1 cellular context compared by ENCODE assay signal in genomic region chr19:3398114-3398899, GRCh38.
TF ChIP-seq lines count a peak whose summit lies in the region.

No MANE protein-coding gene starts in this region.

TF ChIP-seq in HepG2, 621 proteins besides CTCF, POLR2A, EP300 and RAD21 (continued from another document and continues in another):
- 0 out of 2 replicates have a peak, but pooled peaks have one; percentile 85 for TF ChIP-seq RNF219 (CRISPR knock-in tag; IDR thresholded peaks at IDR 0.05)
- no peak for TF ChIP-seq ZNF256 (CRISPR knock-in tag; conservative IDR thresholded peaks at IDR 0.05)
- peak; percentile 36; the same call in 1 of the 2 replicates for TF ChIP-seq MXD3 (CRISPR knock-in tag; IDR thresholded peaks at IDR 0.05)
- no peak for TF ChIP-seq ZNF382 (CRISPR knock-in tag; IDR thresholded peaks at IDR 0.05; ENCODE audit: borderline replicate concordance)
- TF ChIP-seq ZMYM4 (CRISPR knock-in tag; IDR thresholded peaks at IDR 0.05): peak; percentile 79
- TF ChIP-seq FOSL1 (CRISPR knock-in tag; IDR thresholded peaks at IDR 0.05; ENCODE audit: borderline replicate concordance): no peak
- peak; percentile 73; the same call in 1 of the 2 replicates for TF ChIP-seq ZHX1 (CRISPR knock-in tag; IDR thresholded peaks at IDR 0.05; ENCODE audit: low read depth)
- no peak for TF ChIP-seq ZNF513 (CRISPR knock-in tag; conservative IDR thresholded peaks at IDR 0.05)
- no peak for TF ChIP-seq ZNF224 (CRISPR knock-in tag; IDR thresholded peaks at IDR 0.05)
- TF ChIP-seq MYNN (CRISPR knock-in tag; IDR thresholded peaks at IDR 0.05; ENCODE audit: low read depth): no peak
- peak; percentile 88 for TF ChIP-seq TFE3 (CRISPR knock-in tag; IDR thresholded peaks at IDR 0.05)
- peak; percentile 63 for TF ChIP-seq FOSL2 (CRISPR knock-in tag; IDR thresholded peaks at IDR 0.05)
- TF ChIP-seq SAP130 (CRISPR knock-in tag; IDR thresholded peaks at IDR 0.05; ENCODE audit: low read depth): peak; percentile 80
- TF ChIP-seq ERF (CRISPR knock-in tag; IDR thresholded peaks at IDR 0.05): peak; percentile 89
- TF ChIP-seq UBTF (CRISPR knock-in tag; IDR thresholded peaks at IDR 0.05): peak; percentile 49; the same call in 1 of the 2 replicates
- TF ChIP-seq THAP7 (CRISPR knock-in tag; IDR thresholded peaks at IDR 0.05): no peak
- no peak for TF ChIP-seq DR1 (CRISPR knock-in tag; IDR thresholded peaks at IDR 0.05)
- peak; percentile 73; the same call in 1 of the 2 replicates for TF ChIP-seq ZNF605 (CRISPR knock-in tag; IDR thresholded peaks at IDR 0.05)
- peak; percentile 59; the same call in 1 of the 2 replicates for TF ChIP-seq NR0B2 (CRISPR knock-in tag; IDR thresholded peaks at IDR 0.05)
- TF ChIP-seq CSRNP2 (CRISPR knock-in tag; conservative IDR thresholded peaks at IDR 0.05; ENCODE audit: low read depth): peak; percentile 56; the same call in 1 of the 2 replicates
- no peak; the same call in 1 of the 2 replicates for TF ChIP-seq BRD4 (CRISPR knock-in tag; IDR thresholded peaks at IDR 0.05)
- TF ChIP-seq ARID3A (IDR thresholded peaks at IDR 0.05; ENCODE audit: low read depth, low read length): no peak
- peak; percentile 87 for TF ChIP-seq ZSCAN30 (CRISPR knock-in tag; IDR thresholded peaks at IDR 0.05)
- no peak for TF ChIP-seq TIGD3 (CRISPR knock-in tag; IDR thresholded peaks at IDR 0.05; ENCODE audit: borderline replicate concordance)
- TF ChIP-seq ZNF510 (CRISPR knock-in tag; IDR thresholded peaks at IDR 0.05; ENCODE audit: low read depth): no peak
- no peak for TF ChIP-seq ZBTB49 (CRISPR knock-in tag; IDR thresholded peaks at IDR 0.05; ENCODE audit: borderline replicate concordance)
- TF ChIP-seq ZNF782 (CRISPR knock-in tag; IDR thresholded peaks at IDR 0.05; ENCODE audit: borderline replicate concordance): no peak
- TF ChIP-seq JUN (CRISPR knock-in tag; IDR thresholded peaks at IDR 0.05): no peak
- TF ChIP-seq RORA (CRISPR knock-in tag; IDR thresholded peaks at IDR 0.05): no peak
- no peak for TF ChIP-seq ZNF354B (CRISPR knock-in tag; IDR thresholded peaks at IDR 0.05)
- no peak for TF ChIP-seq DBP (CRISPR knock-in tag; IDR thresholded peaks at IDR 0.05; ENCODE audit: not compliant biosample characterization)
- peak; percentile 22; the same call in 1 of the 2 replicates for TF ChIP-seq ZSCAN25 (CRISPR knock-in tag; IDR thresholded peaks at IDR 0.05)
- TF ChIP-seq ZNF20 (CRISPR knock-in tag; IDR thresholded peaks at IDR 0.05): no peak
- TF ChIP-seq ZZZ3 (CRISPR knock-in tag; IDR thresholded peaks at IDR 0.05; ENCODE audit: borderline replicate concordance): no peak
- TF ChIP-seq THAP8 (CRISPR knock-in tag; IDR thresholded peaks at IDR 0.05; ENCODE audit: borderline replicate concordance): 0 out of 2 replicates have a peak, but pooled peaks have one; percentile 39
